Comparison of ENCODE assay signal across 1 cellular context in the genomic region with DNA sequence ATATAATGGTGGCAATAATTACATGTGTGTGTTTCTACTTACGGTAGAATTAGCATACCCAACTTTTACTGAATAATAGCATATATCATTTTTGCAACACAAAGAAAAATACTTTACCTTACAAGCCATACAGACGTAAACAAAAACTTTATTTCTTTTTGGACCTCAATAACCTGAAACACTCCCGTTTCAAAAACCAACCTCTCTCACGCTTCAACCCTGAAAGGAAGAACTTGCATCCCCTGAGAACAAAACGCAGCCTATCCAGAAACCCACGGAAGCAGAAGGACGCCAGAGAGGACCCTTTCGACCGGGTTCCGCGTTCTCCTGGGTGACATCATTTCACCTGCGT.
TF ChIP-seq lines count a peak whose summit lies in the region.

Gene RNF38, minus strand, starts transcription at position 290 of the 352 bp plus-strand sequence. Its CDS starts 161 bp downstream, at position 129.

TF ChIP-seq in K562, 482 proteins besides CTCF, POLR2A, EP300 and RAD21 (continued from another document):
- peak; percentile 73 for TF ChIP-seq ZBTB40 (IDR thresholded peaks at IDR 0.05)
- TF ChIP-seq ZBTB40 (CRISPR knock-in tag; IDR thresholded peaks at IDR 0.05), result no peak
- peak; percentile 36; the same call in 1 of the 2 replicates for TF ChIP-seq TRIM25 (IDR thresholded peaks at IDR 0.05; ENCODE audit: borderline replicate concordance)
